Comparison of ENCODE assay signal across 13 cellular contexts in the genomic region with DNA sequence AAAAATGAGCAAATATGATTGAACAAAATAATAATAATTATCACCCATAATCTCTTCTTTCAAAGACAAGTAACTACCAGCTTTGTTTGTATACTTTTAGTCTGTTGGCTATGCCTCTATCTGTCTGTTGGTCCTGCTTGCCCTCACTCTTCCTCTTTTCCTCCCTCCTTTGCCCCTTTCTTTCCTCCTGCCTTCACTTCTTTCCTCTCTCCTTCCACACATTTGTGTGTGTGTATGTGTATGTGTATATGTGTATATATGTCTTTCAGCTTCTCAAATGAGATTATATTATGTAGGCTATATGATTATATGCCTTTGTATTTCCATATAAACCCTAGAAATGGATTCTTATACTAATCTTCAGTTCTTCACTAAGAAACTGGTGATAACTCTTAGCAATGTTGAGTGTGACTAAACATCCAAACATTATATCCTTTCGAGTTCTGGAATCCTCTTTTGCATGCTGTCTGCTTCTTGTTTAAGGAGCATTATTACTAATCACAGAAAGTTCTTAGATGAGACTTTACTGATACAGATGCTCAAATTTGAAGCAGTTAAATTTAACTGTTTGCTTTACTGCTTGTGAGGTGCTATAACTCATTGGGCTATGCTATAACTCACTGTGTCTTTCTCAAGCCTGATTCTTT.
DNase-seq lines count a peak whose midpoint lies in the region; ATAC-seq and TF ChIP-seq lines count a peak whose summit lies in the region.
"Had no signal": no experiment of that assay in that cellular context is flagged by ENCODE, and none has a peak within 500 bp of the region (broad histone marks: within the 10 kb centered on the region; RNA-seq: fewer than 3 reads in every experiment).

No MANE protein-coding gene starts in this region.

- no peak overlapping the region for H3K9ac ChIP-seq in GM23248
- no peak overlapping the region for H3K9ac ChIP-seq in Karpas-422 (ENCODE audit: low read length)
- no peak overlapping the region for H3K9ac ChIP-seq in smooth muscle cell (ENCODE audit: low read depth)

- H3K27me3 ChIP-seq in GM23248 (replicated peaks; ENCODE audit: insufficient read depth): no peaks in the 10 kb centered on the region
- H3K27me3 ChIP-seq in Karpas-422 (ENCODE audit: low read length): no peaks in the 10 kb centered on the region
- H3K27me3 ChIP-seq in smooth muscle cell (ENCODE audit: low read depth): no peaks in the 10 kb centered on the region

- in situ Hi-C loops in GM23248 (cut with MboI): no loop called here
- in situ Hi-C loops in G401 (cut with HindIII; ENCODE audit: low sequenced_read_pairs): no loop called here

- peaks cover 31% of the 10 kb centered on the region for H3K4me1 ChIP-seq in GM23248 (ENCODE audit: insufficient read depth)
- H3K4me1 ChIP-seq in Karpas-422 (ENCODE audit: low read length): peaks cover 52% of the 10 kb centered on the region
- H3K4me1 ChIP-seq in smooth muscle cell (ENCODE audit: low read depth): peaks cover 5% of the 10 kb centered on the region
- H3K4me1 ChIP-seq: A549 had no signal

- H3F3A ChIP-seq in GM23248 (ENCODE audit: insufficient read depth) (peaks cover 30% of the 10 kb centered on the region), smooth muscle cell (ENCODE audit: low read depth) (no peaks in the 10 kb centered on the region)

- 0 out of 2 replicates have a peak overlapping the region, but pooled peaks have one; percentile 11 for H3K27ac ChIP-seq in GM23248
- 0 out of 2 replicates have a peak overlapping the region, but pooled peaks have one; percentile 3 for H3K27ac ChIP-seq in Karpas-422 (ENCODE audit: low read length)
- peak overlapping the region; percentile 43 for H3K27ac ChIP-seq in smooth muscle cell (ENCODE audit: low read depth)
- H3K27ac ChIP-seq: A549 had no signal

- no peak for ATAC-seq in GM18870 (IDR thresholded peaks at IDR 0.05; ENCODE audit: unreplicated experiment)
- no peak for ATAC-seq in HG02759 (IDR thresholded peaks at IDR 0.05; ENCODE audit: unreplicated experiment)
- ATAC-seq: A549, HepG2 had no signal

- DNase-seq in GM23248 (peak; percentile 32), Karpas-422 (no peak), iris pigment epithelial cell (ENCODE audit: low read depth) (peak; percentile 43), smooth muscle cell (lab: John Stamatoyannopoulos, UW; ENCODE audit: unreplicated experiment) (no peak), G401 (ENCODE audit: low spot score) (no peak)
- DNase-seq: CD8-positive, alpha-beta memory T cell; DMS53; GOT3; H9 had no signal

- no peaks in the 10 kb centered on the region for H3K9me3 ChIP-seq in GM23248 (ENCODE audit: low read depth)
- H3K9me3 ChIP-seq in Karpas-422 (ENCODE audit: low read length): no peaks in the 10 kb centered on the region
- no peaks in the 10 kb centered on the region for H3K9me3 ChIP-seq in smooth muscle cell (replicated peaks; ENCODE audit: low read depth)
- H3K9me3 ChIP-seq: A549 had no signal

- 0 out of 2 replicates have a peak overlapping the region, but pooled peaks have one; percentile 1 for H2AFZ ChIP-seq in GM23248
- H2AFZ ChIP-seq in Karpas-422 (ENCODE audit: low read length): no peak overlapping the region
- no peak overlapping the region for H2AFZ ChIP-seq in smooth muscle cell (ENCODE audit: low read depth)

- 25 to 26% methylated on average over 1 of the region's 1 CpG for WGBS in GM23248 (ENCODE audit: low coverage in 1 of 2, low lambda C conversion rate in 2 of 2, missing lambda C conversion rate in 2 of 2), 2 experiments
- WGBS in smooth muscle cell (ENCODE audit: low lambda C conversion rate): 16% methylated on average over 1 of the region's 1 CpG

- TF ChIP-seq CTCF in smooth muscle cell (IDR thresholded peaks at IDR 0.05; ENCODE audit: borderline replicate concordance, insufficient read depth, poor library complexity, severe bottlenecking): no peak

- H4K20me1 ChIP-seq in GM23248 (ENCODE audit: insufficient read depth) (no peaks in the 10 kb centered on the region), Karpas-422 (ENCODE audit: insufficient read depth, low read depth, low read length) (no peaks in the 10 kb centered on the region), smooth muscle cell (ENCODE audit: low read depth) (no peaks in the 10 kb centered on the region)

- H3K4me2 ChIP-seq in GM23248 (ENCODE audit: unreplicated experiment): no peak overlapping the region
- H3K4me2 ChIP-seq in Karpas-422 (ENCODE audit: low read depth, low read length, poor library complexity, severe bottlenecking): no peak overlapping the region
- peak overlapping the region; percentile 20 for H3K4me2 ChIP-seq in smooth muscle cell
- H3K4me2 ChIP-seq: A549 had no signal

- H3K79me2 ChIP-seq in GM23248 (ENCODE audit: insufficient read depth) (no peaks in the 10 kb centered on the region), Karpas-422 (ENCODE audit: low read length) (peaks cover 73% of the 10 kb centered on the region), smooth muscle cell (ENCODE audit: low read depth) (no peaks in the 10 kb centered on the region)

- H3K36me3 ChIP-seq in GM23248 (ENCODE audit: low read depth) (no peaks in the 10 kb centered on the region), Karpas-422 (ENCODE audit: insufficient read depth, low read length) (no peaks in the 10 kb centered on the region), smooth muscle cell (ENCODE audit: low read depth) (no peaks in the 10 kb centered on the region)

- H3K9me2 ChIP-seq in GM23248 (ENCODE audit: insufficient read depth) (no peaks in the 10 kb centered on the region), Karpas-422 (replicated peaks; ENCODE audit: insufficient read depth, low read length) (no peaks in the 10 kb centered on the region)

- H3K4me3 ChIP-seq in GM23248 (no peak overlapping the region), Karpas-422 (ENCODE audit: low read length) (no peak overlapping the region), smooth muscle cell (no peak overlapping the region)
- H3K4me3 ChIP-seq: A549 had no signal

Comparison
In these comparisons a context has a peak if more than half of its experiments do, and no peak if none do; other contexts are left out.
1. DNase-seq: peak in GM23248 (single experiment) and iris pigment epithelial cell (single experiment); none in Karpas-422 (single experiment), smooth muscle cell (single experiment) and G401 (single experiment).
2. Peak in every context shown above with its lines, with median percentiles within 50 percentile points of each other: H3K27ac ChIP-seq.